ENCODE assay signal across 17 cellular contexts in the genomic region with DNA sequence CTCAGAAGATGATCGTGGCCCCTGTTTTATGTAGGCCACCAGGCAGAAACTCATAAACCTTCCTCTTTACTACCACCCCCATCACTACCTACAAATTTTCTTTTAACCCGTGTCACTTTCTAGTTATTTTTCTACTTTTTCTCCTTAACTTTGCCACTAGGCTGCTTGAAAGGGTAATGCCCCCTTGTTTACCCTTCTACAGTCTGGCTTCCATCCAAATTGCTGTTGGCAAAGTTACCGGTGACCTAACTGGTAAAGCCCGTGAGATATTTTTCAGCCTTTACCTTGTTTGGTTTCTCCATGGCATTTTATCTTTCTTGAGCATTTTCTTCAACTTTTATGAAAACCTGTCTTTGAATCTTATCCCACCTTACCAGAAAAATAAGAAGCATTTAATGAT.
DNase-seq lines count a peak whose midpoint lies in the region; ATAC-seq and TF ChIP-seq lines count a peak whose summit lies in the region.
"Had no signal": no experiment of that assay in that cellular context is flagged by ENCODE, and none has a peak within 500 bp of the region (broad histone marks: within the 10 kb centered on the region; RNA-seq: fewer than 3 reads in every experiment).

No MANE protein-coding gene starts in this region.

- H3K4me3 ChIP-seq in LNCaP clone FGC (ENCODE audit: low read depth, low read length) = no peak overlapping the region
- no peak overlapping the region for H3K4me3 ChIP-seq in SJCRH30
- H3K4me3 ChIP-seq: dorsolateral prefrontal cortex, mucosa of descending colon, upper lobe of left lung had no signal

- H3K27me3 ChIP-seq in SJCRH30 = no peaks in the 10 kb centered on the region
- H3K27me3 ChIP-seq: dorsolateral prefrontal cortex, upper lobe of left lung had no signal

- H3K36me3 ChIP-seq in SJCRH30 = peaks cover 13% of the 10 kb centered on the region

- TF ChIP-seq CTCF in LNCaP clone FGC (IDR thresholded peaks at IDR 0.05; ENCODE audit: control insufficient read depth, extremely low read depth, insufficient read depth) = no peak

- no peaks in the 10 kb centered on the region for H3K9me3 ChIP-seq in SJCRH30 (replicated peaks)
- H3K9me3 ChIP-seq: mucosa of descending colon, upper lobe of left lung had no signal

- in situ Hi-C loops in G401 (cut with HindIII; ENCODE audit: low sequenced_read_pairs) = no loop called here

- no peak for ATAC-seq in GM21423 (IDR thresholded peaks at IDR 0.05; ENCODE audit: unreplicated experiment)
- ATAC-seq: activated CD4-positive, alpha-beta T cell treated with anti-CD3 and anti-CD28 coated beads for 36 hours; activated naive CD8-positive, alpha-beta T cell treated with anti-CD3 and anti-CD28 coated beads, Interleukin-2, amount 50 U/mL, for 24 hours; mucosa of descending colon had no signal

- no peaks in the 10 kb centered on the region for H3K4me1 ChIP-seq in SJCRH30
- H3K4me1 ChIP-seq: upper lobe of left lung had no signal

- DNase-seq in A172 (ENCODE audit: low spot score) (peak; percentile 28), LNCaP clone FGC (ENCODE audit: low read depth) (peak; percentile 69), SJCRH30 (peak; percentile 27 to 40), glomerular visceral epithelial cell (ENCODE audit: extremely low spot score) (peak; percentile 82), COLO829 (ENCODE audit: low spot score) (no peak), G401 (ENCODE audit: low spot score) (no peak), NCI-H1436 (lab: John Stamatoyannopoulos, UW) (no peak)
- DNase-seq: activated CD4-positive, alpha-beta T cell treated with anti-CD3 and anti-CD28 coated beads for 36 hours; activated naive CD8-positive, alpha-beta T cell treated with anti-CD3 and anti-CD28 coated beads, Interleukin-2, amount 50 U/mL, for 24 hours; activated T-cell treated with anti-CD3 and anti-CD28 coated beads, Interleukin-2, amount 50 U/mL, for 1 hour; dorsolateral prefrontal cortex; KG1; mucosa of descending colon; stimulated activated CD4-positive, alpha-beta T cell treated with anti-CD3 and anti-CD28 coated beads, Interleukin-2, amount 100 ng/mL, for 24 hours; T-helper 1 cell; upper lobe of left lung had no signal

- H3K27ac ChIP-seq in SJCRH30 = no peak overlapping the region
- H3K27ac ChIP-seq: dorsolateral prefrontal cortex, upper lobe of left lung had no signal

Comparison
In these comparisons a context has a peak if more than half of its experiments do, and no peak if none do; other contexts are left out.
1. DNase-seq: peak in A172 (single experiment), LNCaP clone FGC (single experiment), SJCRH30 (2 of 2) and glomerular visceral epithelial cell (single experiment); none in COLO829 (single experiment), G401 (single experiment) and NCI-H1436 (single experiment).